ENCODE assay signal across 8 cellular contexts in genomic region chr17:34584805-34585416, GRCh38. TPM values are rescaled to one million over a fixed set of nuclear protein-coding genes. Genes with fewer than 3 reads are reported as not detected.
DNase-seq lines count a peak whose midpoint lies in the region; ATAC-seq, FAIRE-seq and TF ChIP-seq lines count a peak whose summit lies in the region.

No MANE protein-coding gene starts in this region.

- WGBS in A549 (ENCODE audit: missing lambda C conversion rate), result 9% methylated on average over 11 of the region's 12 CpGs

- no peak for FAIRE-seq in A549 (lab: Jason Lieb, UNC)

- POLR2A ChIA-PET in A549 (lab: Yijun Ruan, JAX), result no interaction called here
- POLR2A ChIA-PET in activated CD4-positive, alpha-beta memory T cell treated with anti-CD3 and anti-CD28 coated beads, Interleukin-2, amount 10 ng/mL, durations not matched to agents 7 days and 5 days (lab: Charles Lee), result no interaction called here

- ATAC-seq in A549, result peak; percentile 25 to 55; a peak in 3 of 6 replicates
- ATAC-seq in stimulated activated naive B cell treated with anti-CD40 and anti-IgM and Interleukin-4, amounts not matched to agents 10 μg/mL and 1 μg/mL and 100 μg/mL, for 72 hours (replicated peaks), result no peak

- H3K36me3 Mint-ChIP-seq in activated CD4-positive, alpha-beta memory T cell treated with anti-CD3 and anti-CD28 coated beads, Interleukin-2, amount 10 ng/mL, durations not matched to agents 7 days and 5 days (ENCODE audit: low read depth), result no peaks in the 10 kb centered on the region
- H3K36me3 Mint-ChIP-seq in stimulated activated naive B cell treated with anti-CD40 and anti-IgM and Interleukin-4, amounts not matched to agents 10 μg/mL and 1 μg/mL and 100 μg/mL, for 72 hours, result no peaks in the 10 kb centered on the region

- in situ Hi-C loops in HAP-1 (cut with MboI; ENCODE audit: low sequenced_read_pairs), result no loop called here

- TF ChIP-seq EP300 in A549 (IDR thresholded peaks at IDR 0.05), result no peak

- no peak for TF ChIP-seq POLR2A in A549 (IDR thresholded peaks at IDR 0.05; ENCODE audit: low read length)

- H3K4me3 ChIP-seq in A549, result no peak overlapping the region
- no peak overlapping the region for H3K4me3 ChIP-seq in GM12865 (ENCODE audit: low read depth, low read length)
- 0 out of 2 replicates have a peak overlapping the region, but pooled peaks have one; percentile 38 for H3K4me3 ChIP-seq in OCI-LY3 (ENCODE audit: low read length)
- H3K4me3 ChIP-seq in fibroblast of villous mesenchyme (ENCODE audit: low read depth, low read length), result no peak overlapping the region
- no peak overlapping the region for H3K4me3 ChIP-seq in HAP-1

- no peak overlapping the region for H2AFZ ChIP-seq in OCI-LY3 (ENCODE audit: low read depth, low read length)

- CTCF ChIA-PET in A549 (lab: Yijun Ruan, JAX), result interaction anchor here (0.7 to 2.3 kb wide), 7 partner anchors 10 to 56 kb away, joined by 3 to 8 read pairs (median 4); no protein-coding TSS in a partner anchor
- CTCF ChIA-PET in activated CD4-positive, alpha-beta memory T cell treated with anti-CD3 and anti-CD28 coated beads, Interleukin-2, amount 10 ng/mL, durations not matched to agents 7 days and 5 days (lab: Charles Lee), result interaction anchor here (0.7 to 1.1 kb wide), 4 partner anchors 9 to 56 kb away, joined by 3 to 6 read pairs (median 4); no protein-coding TSS in a partner anchor

- no peaks in the 10 kb centered on the region for H3K9me3 Mint-ChIP-seq in activated CD4-positive, alpha-beta memory T cell treated with anti-CD3 and anti-CD28 coated beads, Interleukin-2, amount 10 ng/mL, durations not matched to agents 7 days and 5 days
- no peaks in the 10 kb centered on the region for H3K9me3 Mint-ChIP-seq in stimulated activated naive B cell treated with anti-CD40 and anti-IgM and Interleukin-4, amounts not matched to agents 10 μg/mL and 1 μg/mL and 100 μg/mL, for 72 hours

- H4K20me1 ChIP-seq in OCI-LY3 (ENCODE audit: insufficient read depth, low read length), result no peaks in the 10 kb centered on the region

- H3K27me3 ChIP-seq in OCI-LY3 (ENCODE audit: low read depth, low read length), result peaks cover 56% of the 10 kb centered on the region
- peaks cover 63% of the 10 kb centered on the region for H3K27me3 ChIP-seq in HAP-1 (ENCODE audit: low read depth)

- H3K9me3 ChIP-seq in A549, result no peaks in the 10 kb centered on the region
- no peaks in the 10 kb centered on the region for H3K9me3 ChIP-seq in OCI-LY3 (ENCODE audit: insufficient read depth, low read length)
- H3K9me3 ChIP-seq in HAP-1, result no peaks in the 10 kb centered on the region

- no peak overlapping the region for H3K4me2 ChIP-seq in A549
- H3K4me2 ChIP-seq in OCI-LY3 (ENCODE audit: low read length), result peak overlapping the region; percentile 35; the same call in 1 of the 2 replicates

- TF ChIP-seq CTCF in A549 (IDR thresholded peaks at IDR 0.05), result peak; percentile 27; the same call in 1 of the 3 replicates
- no peak for TF ChIP-seq CTCF in GM12865 (IDR thresholded peaks at IDR 0.05; ENCODE audit: insufficient read depth, low read depth, low read length, missing control alignments)
- peak; percentile 53 for TF ChIP-seq CTCF in OCI-LY3 (IDR thresholded peaks at IDR 0.05; ENCODE audit: low read depth, low read length)
- TF ChIP-seq CTCF in fibroblast of villous mesenchyme (IDR thresholded peaks at IDR 0.05; ENCODE audit: insufficient read depth, low read depth, low read length), result no peak

- H3K27ac Mint-ChIP-seq in activated CD4-positive, alpha-beta memory T cell treated with anti-CD3 and anti-CD28 coated beads, Interleukin-2, amount 10 ng/mL, durations not matched to agents 7 days and 5 days, result no peak overlapping the region
- H3K27ac Mint-ChIP-seq in stimulated activated naive B cell treated with anti-CD40 and anti-IgM and Interleukin-4, amounts not matched to agents 10 μg/mL and 1 μg/mL and 100 μg/mL, for 72 hours, result no peak overlapping the region

- peak; percentile 16 to 49; a peak in 3 of 5 replicates for TF ChIP-seq RAD21 in A549 (conservative IDR thresholded peaks at IDR 0.05 in 1 of 2, IDR thresholded peaks at IDR 0.05 in 1 of 2)

- no peak overlapping the region for H3K9ac ChIP-seq in OCI-LY3 (ENCODE audit: low read length)

- H3K27ac ChIP-seq in A549 (no peak overlapping the region), OCI-LY3 (ENCODE audit: low read length) (no peak overlapping the region)

- H3K36me3 ChIP-seq in OCI-LY3 (replicated peaks; ENCODE audit: low read depth, low read length) (no peaks in the 10 kb centered on the region), HAP-1 (replicated peaks) (no peaks in the 10 kb centered on the region)

- no peaks in the 10 kb centered on the region for H3K79me2 ChIP-seq in OCI-LY3 (ENCODE audit: low read length)

- DNase-seq in A549 (ENCODE audit: low read depth in 1 of 2, low spot score in 1 of 2) (peak; percentile 28 to 49), GM12865 (ENCODE audit: low read depth) (peak; percentile 2), fibroblast of villous mesenchyme (ENCODE audit: low read depth) (peak; percentile 21), GF-D8 (lab: John Stamatoyannopoulos, UW) (no peak), HAP-1 (ENCODE audit: low spot score in 2 of 2) (no peak)
- no peak for DNase-seq in activated CD4-positive, alpha-beta memory T cell treated with anti-CD3 and anti-CD28 coated beads, Interleukin-2, amount 10 ng/mL, durations not matched to agents 7 days and 5 days
- no peak for DNase-seq in stimulated activated naive B cell treated with anti-CD40 and anti-IgM and Interleukin-4, amounts not matched to agents 10 μg/mL and 1 μg/mL and 100 μg/mL, for 72 hours

- peaks cover 73% of the 10 kb centered on the region for H3K27me3 Mint-ChIP-seq in activated CD4-positive, alpha-beta memory T cell treated with anti-CD3 and anti-CD28 coated beads, Interleukin-2, amount 10 ng/mL, durations not matched to agents 7 days and 5 days
- peaks cover 66 to 83% of the 10 kb centered on the region in 2 donors for H3K27me3 Mint-ChIP-seq in stimulated activated naive B cell treated with anti-CD40 and anti-IgM and Interleukin-4, amounts not matched to agents 10 μg/mL and 1 μg/mL and 100 μg/mL, for 72 hours

- peaks cover 14% of the 10 kb centered on the region for H3K4me1 ChIP-seq in A549
- H3K4me1 ChIP-seq in OCI-LY3 (ENCODE audit: low read length), result no peaks in the 10 kb centered on the region
- H3K4me1 ChIP-seq in HAP-1, result no peaks in the 10 kb centered on the region

- H3K4me3 Mint-ChIP-seq in activated CD4-positive, alpha-beta memory T cell treated with anti-CD3 and anti-CD28 coated beads, Interleukin-2, amount 10 ng/mL, durations not matched to agents 7 days and 5 days, result no peak overlapping the region
- H3K4me3 Mint-ChIP-seq in stimulated activated naive B cell treated with anti-CD40 and anti-IgM and Interleukin-4, amounts not matched to agents 10 μg/mL and 1 μg/mL and 100 μg/mL, for 72 hours, result no peak overlapping the region

- H3K4me1 Mint-ChIP-seq in activated CD4-positive, alpha-beta memory T cell treated with anti-CD3 and anti-CD28 coated beads, Interleukin-2, amount 10 ng/mL, durations not matched to agents 7 days and 5 days, result peaks cover 8% of the 10 kb centered on the region
- H3K4me1 Mint-ChIP-seq in stimulated activated naive B cell treated with anti-CD40 and anti-IgM and Interleukin-4, amounts not matched to agents 10 μg/mL and 1 μg/mL and 100 μg/mL, for 72 hours, result peaks cover 19 to 26% of the 10 kb centered on the region in 2 donors

TF ChIP-seq in A549, 52 proteins besides CTCF, POLR2A, EP300 and RAD21:
- TF ChIP-seq ZNF302 (CRISPR knock-in tag; IDR thresholded peaks at IDR 0.05) (no peak), NR3C1 (IDR thresholded peaks at IDR 0.05) (no peak), SMC3 (IDR thresholded peaks at IDR 0.05) (no peak), BCL3 (IDR thresholded peaks at IDR 0.05) (no peak), ESRRA (IDR thresholded peaks at IDR 0.05; ENCODE audit: borderline replicate concordance, low read length) (no peak)
TF ChIP-seq in A549: peak in this region for 0.

RNA-seq across cellular contexts. Expression of gene TMEM132E, which starts 5.5 kb away (rescaled TPM):
- polyA plus RNA-seq in A549 (2011; rRNA removed) (not detected in 2 replicates), A549 (2017; fragmentation: RNase III; extraction: RNeasy Plus Mini Kit Qiagen cat#74134 plus additional on column Dnase treatment) (not detected in 3 replicates)
- not detected in 2 replicates for polyA plus RNA-seq in A549 (2012; cell fraction: cytosol; rRNA removed)
- polyA plus RNA-seq in A549 (2012; cell fraction: nucleus; rRNA removed), result not detected in 2 replicates
- 0.05 TPM in 1 of 2 replicates, not detected in the other for polyA minus RNA-seq in A549 (2011; rRNA and poly(A)+ RNA removed)
- under 0.01 TPM in 1 of 2 replicates, not detected in the other for total RNA-seq in fibroblast of villous mesenchyme
- total RNA-seq in activated CD4-positive, alpha-beta memory T cell treated with anti-CD3 and anti-CD28 coated beads, Interleukin-2, amount 10 ng/mL, durations not matched to agents 7 days and 5 days, result not detected

Comparison
In these comparisons a context has a peak if more than half of its experiments do, and no peak if none do; other contexts are left out.
1. ATAC-seq: peak in A549 (2 of 2); none in stimulated activated naive B cell treated with anti-CD40 and anti-IgM and Interleukin-4, amounts not matched to agents 10 μg/mL and 1 μg/mL and 100 μg/mL, for 72 hours (0 of 2).
2. DNase-seq: peak in A549 (2 of 2), GM12865 (single experiment) and fibroblast of villous mesenchyme (single experiment); none in activated CD4-positive, alpha-beta memory T cell treated with anti-CD3 and anti-CD28 coated beads, Interleukin-2, amount 10 ng/mL, durations not matched to agents 7 days and 5 days (single experiment), GF-D8 (single experiment), stimulated activated naive B cell treated with anti-CD40 and anti-IgM and Interleukin-4, amounts not matched to agents 10 μg/mL and 1 μg/mL and 100 μg/mL, for 72 hours (single experiment) and HAP-1 (0 of 2).
3. CTCF ChIP-seq: peak in A549 (single experiment) and OCI-LY3 (single experiment); none in GM12865 (single experiment) and fibroblast of villous mesenchyme (single experiment).